In the genomic region with DNA sequence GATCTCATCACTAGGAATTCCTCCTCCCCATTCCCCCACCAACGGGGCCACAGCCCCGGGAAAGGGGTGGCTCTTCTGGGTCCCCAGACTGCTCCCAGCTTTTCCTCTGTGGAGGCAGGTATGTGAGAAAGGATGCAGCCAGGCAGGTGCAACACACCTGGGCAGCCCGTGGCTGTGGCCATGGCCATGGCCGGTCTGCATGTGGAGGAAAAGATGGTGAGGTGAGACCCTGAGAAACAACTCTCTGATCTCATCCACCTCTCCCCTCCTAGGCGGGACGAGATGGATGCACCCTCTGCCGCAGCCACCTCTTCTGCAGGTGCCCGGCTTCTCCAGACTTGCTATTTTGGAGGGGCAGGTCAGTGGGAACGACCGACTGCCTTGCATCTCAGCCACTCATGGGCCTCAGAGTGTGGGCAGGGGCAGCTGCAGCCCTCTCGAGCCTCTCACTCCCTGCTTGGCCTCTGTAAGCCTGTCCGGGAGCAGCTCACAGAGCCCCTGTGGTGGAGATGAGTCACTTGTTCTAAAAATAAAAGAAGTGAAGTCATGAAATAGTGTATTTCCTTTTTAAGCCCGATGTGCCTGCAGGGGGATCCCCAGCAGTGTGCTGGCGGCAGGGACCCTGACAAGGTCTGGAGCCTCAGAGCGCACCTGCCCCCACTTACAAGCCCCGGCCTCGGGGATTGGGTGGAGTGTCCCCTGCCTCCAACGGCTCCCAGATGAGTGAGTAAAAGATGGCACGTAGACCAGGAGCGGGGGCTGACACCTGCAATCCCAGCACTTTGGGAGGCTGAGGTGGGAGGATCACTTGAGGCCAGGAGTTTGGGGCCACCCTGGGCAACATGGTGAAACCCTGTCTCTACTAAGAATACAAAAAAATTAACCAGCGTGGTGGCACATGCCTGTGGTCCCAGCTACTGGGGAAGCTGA, we compare ENCODE assay signal across 8 cellular contexts. TPM values are rescaled to one million over a fixed set of nuclear protein-coding genes. Genes with fewer than 3 reads are reported as not detected.
DNase-seq lines count a peak whose midpoint lies in the region; ATAC-seq, FAIRE-seq and TF ChIP-seq lines count a peak whose summit lies in the region.

No MANE protein-coding gene starts in this region.

- no peaks in the 10 kb centered on the region for H3K27me3 Mint-ChIP-seq in CD8-positive, alpha-beta T cell (ENCODE audit: low read depth)
- no peaks in the 10 kb centered on the region for H3K27me3 Mint-ChIP-seq in stimulated activated memory B cell treated with anti-CD40 and anti-IgM and Interleukin-4, amounts not matched to agents 10 μg/mL and 1 μg/mL and 100 μg/mL, for 72 hours

- CTCF ChIA-PET in CD8-positive, alpha-beta T cell (lab: Charles Lee): no interaction called here
- CTCF ChIA-PET in RWPE1 (lab: Yijun Ruan, JAX): interaction anchor here (0.7 to 1.2 kb wide), 4 partner anchors 9 to 126 kb away, joined by 3 to 4 read pairs (median 4); no protein-coding TSS in a partner anchor
- CTCF ChIA-PET in HepG2 (lab: Yijun Ruan, JAX; ENCODE audit: low intra/inter-chr PET ratio, low total read pairs): no interaction called here

- H4K20me1 ChIP-seq in HepG2 (ENCODE audit: insufficient read depth, low read length): no peaks in the 10 kb centered on the region

- no peaks in the 10 kb centered on the region for H3K36me3 ChIP-seq in CD8-positive, alpha-beta T cell (ENCODE audit: insufficient read depth, low read length)
- H3K36me3 ChIP-seq in ascending aorta: no peaks in the 10 kb centered on the region
- H3K36me3 ChIP-seq in HepG2 (replicated peaks in 1 of 2; ENCODE audit: control insufficient read depth in 1 of 2, insufficient read depth in 2 of 2, low read length in 2 of 2): no peaks in the 10 kb centered on the region

- FAIRE-seq in HepG2 (lab: Jason Lieb, UNC): no peak

- in situ Hi-C loops in HepG2 (cut with HindIII; ENCODE audit: extremely low pct_ligation_motif_present, low pct_unique_long_range_greater_than_20kb): no loop called here

- no peaks in the 10 kb centered on the region for H3K36me3 Mint-ChIP-seq in CD8-positive, alpha-beta T cell
- peaks cover 24% of the 10 kb centered on the region for H3K36me3 Mint-ChIP-seq in stimulated activated memory B cell treated with anti-CD40 and anti-IgM and Interleukin-4, amounts not matched to agents 10 μg/mL and 1 μg/mL and 100 μg/mL, for 72 hours

- no peak overlapping the region for H3K4me2 ChIP-seq in HepG2 (ENCODE audit: low read depth, low read length)

- POLR2A ChIA-PET in CD8-positive, alpha-beta T cell (lab: Charles Lee): no interaction called here
- POLR2A ChIA-PET in RWPE1 (lab: Yijun Ruan, JAX; ENCODE audit: low non-redundant PET) (no interaction called here), HepG2 (lab: Yijun Ruan, JAX) (interaction anchor here (1.7 kb wide), 1 partner anchor 10 kb away, joined by 8 read pairs; no protein-coding TSS in a partner anchor)

- H3K27ac Mint-ChIP-seq in CD8-positive, alpha-beta T cell: no peak overlapping the region
- peak overlapping the region; percentile 88 for H3K27ac Mint-ChIP-seq in stimulated activated memory B cell treated with anti-CD40 and anti-IgM and Interleukin-4, amounts not matched to agents 10 μg/mL and 1 μg/mL and 100 μg/mL, for 72 hours

- H3K4me3 ChIP-seq in CD8-positive, alpha-beta T cell (ENCODE audit: low read depth, low read length): no peak overlapping the region
- peak overlapping the region in 1 of 2 donors; percentile 42 for H3K4me3 ChIP-seq in ascending aorta
- no peak overlapping the region for H3K4me3 ChIP-seq in HepG2 (replicated peaks in 1 of 3; ENCODE audit: insufficient read depth in 1 of 3, low read depth in 2 of 3, low read length in 3 of 3)

- no peak for TF ChIP-seq POLR2A in HepG2 (IDR thresholded peaks at IDR 0.05; ENCODE audit: insufficient read depth in 1 of 2, low read depth in 2 of 2, low read length in 2 of 2)

- H3K4me1 Mint-ChIP-seq in CD8-positive, alpha-beta T cell (ENCODE audit: low read depth): peaks cover 3% of the 10 kb centered on the region
- H3K4me1 Mint-ChIP-seq in stimulated activated memory B cell treated with anti-CD40 and anti-IgM and Interleukin-4, amounts not matched to agents 10 μg/mL and 1 μg/mL and 100 μg/mL, for 72 hours: peaks cover 30% of the 10 kb centered on the region

- ATAC-seq in CD8-positive, alpha-beta T cell: peak; percentile 49
- ATAC-seq in GM19328 (IDR thresholded peaks at IDR 0.05; ENCODE audit: unreplicated experiment): peak; percentile 93
- ATAC-seq in HG03175 (IDR thresholded peaks at IDR 0.05; ENCODE audit: unreplicated experiment): peak; percentile 91
- ATAC-seq in HepG2: peak; percentile 65
- ATAC-seq in stimulated activated memory B cell treated with anti-CD40 and anti-IgM and Interleukin-4, amounts not matched to agents 10 μg/mL and 1 μg/mL and 100 μg/mL, for 72 hours: peak; percentile 94

- H3K4me3 Mint-ChIP-seq in CD8-positive, alpha-beta T cell: no peak overlapping the region
- peak overlapping the region; percentile 70 for H3K4me3 Mint-ChIP-seq in stimulated activated memory B cell treated with anti-CD40 and anti-IgM and Interleukin-4, amounts not matched to agents 10 μg/mL and 1 μg/mL and 100 μg/mL, for 72 hours

- H3K27me3 ChIP-seq in CD8-positive, alpha-beta T cell (ENCODE audit: insufficient read depth, low read length): no peaks in the 10 kb centered on the region
- H3K27me3 ChIP-seq in ascending aorta: no peaks in the 10 kb centered on the region
- H3K27me3 ChIP-seq in HepG2 (ENCODE audit: control insufficient read depth in 1 of 2, insufficient read depth in 2 of 2, low read length in 2 of 2): peaks cover 0 to 13% of the 10 kb centered on the region in 2 experiments; a peak in 1 of 5 replicates

- no peak overlapping the region for H2AFZ ChIP-seq in HepG2 (ENCODE audit: low read length)

- no peak for TF ChIP-seq CTCF in CD8-positive, alpha-beta T cell (IDR thresholded peaks at IDR 0.05)
- TF ChIP-seq CTCF in RWPE1 (conservative IDR thresholded peaks at IDR 0.05; ENCODE audit: low read depth) (no peak), ascending aorta (IDR thresholded peaks at IDR 0.05) (peak; percentile 7 to 34 (median 23)), HepG2 (CRISPR knock-in tag; IDR thresholded peaks at IDR 0.05) (no peak)

- TF ChIP-seq EP300 in HepG2 (IDR thresholded peaks at IDR 0.05; ENCODE audit: low read depth in 2 of 2, low read length in 2 of 2) (no peak), HepG2 (CRISPR knock-in tag; IDR thresholded peaks at IDR 0.05; ENCODE audit: borderline replicate concordance) (no peak)

- TF ChIP-seq RAD21 in HepG2 (CRISPR knock-in tag; IDR thresholded peaks at IDR 0.05): no peak

- intact Hi-C loops in CD8-positive, alpha-beta T cell (cut with DNase I, micrococcal nuclease): no loop called here
- intact Hi-C loops in ascending aorta (cut with DNase I): loop anchor here (5.0 kb wide), 1 partner anchor 34 kb away; no protein-coding TSS in a partner anchor
- intact Hi-C loops in HepG2 (cut with micrococcal nuclease; ENCODE audit: unreplicated experiment): no loop called here

- no peaks in the 10 kb centered on the region for H3K9me3 ChIP-seq in CD8-positive, alpha-beta T cell (ENCODE audit: low read length)
- peaks cover 0 to 11% of the 10 kb centered on the region in 2 donors for H3K9me3 ChIP-seq in ascending aorta
- no peaks in the 10 kb centered on the region for H3K9me3 ChIP-seq in HepG2 (ENCODE audit: low read length)

- BruUV-seq in HepG2 (replicated peaks; lab: Mats Ljungman, UMichigan): no TSS peak

- no peaks in the 10 kb centered on the region for H3K79me2 ChIP-seq in HepG2 (ENCODE audit: insufficient read depth, low read length)

- peaks cover 13% of the 10 kb centered on the region for H3K9me3 Mint-ChIP-seq in CD8-positive, alpha-beta T cell
- H3K9me3 Mint-ChIP-seq in stimulated activated memory B cell treated with anti-CD40 and anti-IgM and Interleukin-4, amounts not matched to agents 10 μg/mL and 1 μg/mL and 100 μg/mL, for 72 hours: peaks cover 15% of the 10 kb centered on the region

- H3K27ac ChIP-seq in CD8-positive, alpha-beta T cell (ENCODE audit: low read depth, low read length): no peak overlapping the region
- H3K27ac ChIP-seq in RWPE1 (peak overlapping the region; percentile 4; the same call in 1 of the 2 replicates), ascending aorta (peak overlapping the region in 1 of 2 donors; percentile 9), HepG2 (ENCODE audit: extremely low read length, insufficient read depth, low read length) (no peak overlapping the region)

- no peak overlapping the region for H3K9ac ChIP-seq in HepG2 (ENCODE audit: insufficient read depth, low read depth, low read length)

- DNase-seq in CD8-positive, alpha-beta T cell: no peak
- DNase-seq in RWPE1 (ENCODE audit: low spot score) (peak; percentile 78), ascending aorta (ENCODE audit: low spot score in 2 of 2) (peak; percentile 16 to 77), HepG2 (ENCODE audit: low spot score) (peak; percentile 50), COR-L47 (lab: John Stamatoyannopoulos, UW) (no peak)

- 32% methylated on average over 14 of the region's 21 CpGs for WGBS in HepG2 (ENCODE audit: low lambda C conversion rate)

- H3K4me1 ChIP-seq in CD8-positive, alpha-beta T cell (ENCODE audit: insufficient read depth, low read length): no peaks in the 10 kb centered on the region
- H3K4me1 ChIP-seq in ascending aorta: peaks cover 10 to 11% of the 10 kb centered on the region in 2 donors
- peaks cover 10% of the 10 kb centered on the region for H3K4me1 ChIP-seq in HepG2 (ENCODE audit: insufficient read depth, low read length)

RNA-seq across cellular contexts. Expression of a gene that starts 10.7 kb away (rescaled TPM):
- total RNA-seq in CD8-positive, alpha-beta T cell: not detected
- total RNA-seq in ascending aorta (3.1 TPM), HepG2 (2016; rRNA removed; fragmentation: Illumina TruSeq; extraction: Trizol) (0.40 TPM in 1 of 2 replicates, not detected in the other)
- total RNA-seq in HepG2 (2016; cell fraction: cytosol; rRNA removed; fragmentation: Illumina TruSeq; extraction: Trizol; ENCODE audit: low read depth): 0.18 TPM in 1 of 2 replicates, not detected in the other
- total RNA-seq in HepG2 (2016; cell fraction: insoluble cytoplasmic fraction; rRNA removed; fragmentation: Illumina TruSeq; extraction: Trizol): 0.39 and 0.61 TPM in 2 replicates
- 0.24 and 0.25 TPM in 2 replicates for total RNA-seq in HepG2 (2016; cell fraction: membrane; rRNA removed; fragmentation: Illumina TruSeq; extraction: Trizol)
- 0.43 and 0.91 TPM in 2 replicates for total RNA-seq in HepG2 (2016; cell fraction: nucleus; rRNA removed; fragmentation: Illumina TruSeq; extraction: Trizol)
- 0.30 and 0.42 TPM in 2 replicates for polyA plus RNA-seq in HepG2 (2011; rRNA removed)
- 0.12 and 0.32 TPM in 2 replicates for polyA plus RNA-seq in HepG2 (2011; cell fraction: cytosol; rRNA removed)
- polyA plus RNA-seq in HepG2 (2011; cell fraction: nucleus; rRNA removed): 3.5 and 3.6 TPM in 2 replicates
- 0.39 and 0.67 TPM in 2 replicates for polyA plus RNA-seq in HepG2 (2012)
- not detected in 2 replicates for polyA plus RNA-seq in HepG2 (2016; cell fraction: cytosol; fragmentation: Illumina TruSeq; extraction: Trizol; ENCODE audit: low read depth)
- 0.09 TPM in 1 of 2 replicates, not detected in the other for polyA plus RNA-seq in HepG2 (2016; cell fraction: insoluble cytoplasmic fraction; fragmentation: Illumina TruSeq; extraction: Trizol; ENCODE audit: low read depth)
- polyA plus RNA-seq in HepG2 (2016; cell fraction: membrane; fragmentation: Illumina TruSeq; extraction: Trizol; ENCODE audit: low read depth): not detected in 2 replicates
- 0.45 and 0.49 TPM in 2 replicates for polyA plus RNA-seq in HepG2 (2016; cell fraction: nucleus; fragmentation: Illumina TruSeq; extraction: Trizol; ENCODE audit: insufficient read depth, low read depth)
- 0.09 and 1.2 TPM in 2 replicates for polyA minus RNA-seq in HepG2 (2011; rRNA and poly(A)+ RNA removed; ENCODE audit: low replicate concordance)
- not detected in 2 replicates for polyA minus RNA-seq in HepG2 (2011; cell fraction: cytosol; rRNA and poly(A)+ RNA removed)
- 1.4 and 2.1 TPM in 2 replicates for polyA minus RNA-seq in HepG2 (2011; cell fraction: nucleus; rRNA and poly(A)+ RNA removed)

Comparison
In these comparisons a context has a peak if more than half of its experiments do, and no peak if none do; other contexts are left out.
1. DNase-seq: peak in RWPE1 (single experiment), ascending aorta (2 of 2) and HepG2 (single experiment); none in CD8-positive, alpha-beta T cell (0 of 7) and COR-L47 (single experiment).
2. CTCF ChIP-seq: peak in ascending aorta (3 of 3); none in CD8-positive, alpha-beta T cell (single experiment), RWPE1 (single experiment) and HepG2 (single experiment).
3. Peak in every context shown above with its lines, with median percentiles within 50 percentile points of each other: ATAC-seq.